In the genomic region with DNA sequence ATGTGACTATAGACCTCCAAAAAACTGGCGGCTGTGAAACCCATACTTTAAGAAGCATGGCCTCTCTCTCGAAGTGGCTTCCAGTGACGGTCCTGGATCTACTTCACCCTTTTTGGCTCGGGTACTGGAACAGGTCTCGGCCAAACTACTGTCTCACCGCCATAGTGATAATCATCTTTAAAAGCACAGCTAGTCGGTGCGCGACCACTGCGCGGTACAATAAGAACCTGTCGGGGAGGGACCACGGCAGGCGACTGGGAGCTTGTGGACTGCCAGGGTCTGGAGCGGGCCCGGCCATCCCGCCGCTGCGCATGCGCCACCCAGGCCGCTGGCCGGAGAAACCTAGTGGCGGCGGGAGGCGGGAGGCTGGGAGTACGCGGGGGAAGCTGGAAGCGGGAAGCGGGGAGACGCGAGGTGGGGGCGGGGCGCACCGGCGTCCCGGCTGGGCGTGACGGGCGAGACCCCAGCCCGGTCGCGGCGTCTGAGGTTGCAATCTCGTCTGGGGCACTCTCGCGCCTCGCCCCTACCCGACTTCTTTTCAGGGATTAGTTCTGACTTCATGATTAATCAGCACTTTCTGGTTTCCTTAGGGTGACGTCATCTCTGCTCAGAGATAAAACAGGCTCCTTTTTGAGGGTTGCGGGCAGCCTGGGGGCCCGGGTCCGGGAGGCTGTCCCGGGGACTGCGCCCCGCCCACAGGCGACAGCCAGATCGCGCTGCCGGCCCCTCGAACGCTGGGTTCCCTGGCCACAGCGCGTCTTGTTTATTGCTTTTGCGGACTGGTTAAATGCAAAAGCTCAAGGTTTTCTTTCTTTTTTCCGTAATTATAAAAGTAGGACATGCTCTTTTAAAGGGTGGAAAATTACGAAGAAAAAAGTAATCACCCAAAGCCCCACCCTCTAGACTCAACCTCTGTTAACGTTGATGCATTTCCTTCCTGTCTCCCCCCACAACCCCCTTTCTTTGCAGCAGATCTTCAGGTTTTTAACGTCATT, we compare ENCODE assay signal across 8 cellular contexts.
DNase-seq lines count a peak whose midpoint lies in the region; ATAC-seq, FAIRE-seq and TF ChIP-seq lines count a peak whose summit lies in the region.

No MANE protein-coding gene starts in this region.

- H3K4ac ChIP-seq in H1 (replicated peaks; ENCODE audit: insufficient read length, low read depth, low read length) (peak overlapping the region; percentile 28), mesendoderm (ENCODE audit: low read depth, low read length) (no peak overlapping the region)

- peaks cover 39% of the 10 kb centered on the region for H3K4me1 Mint-ChIP-seq in activated CD8-positive, alpha-beta memory T cell treated with anti-CD3 and anti-CD28 coated beads, Interleukin-2, amount 10 ng/mL, durations not matched to agents 7 days and 5 days

- TF ChIP-seq EP300 in H1 (IDR thresholded peaks at IDR 0.05; ENCODE audit: borderline replicate concordance in 1 of 2, low read depth in 2 of 2, low read length in 2 of 2), result 0 out of 3 replicates have a peak, but pooled peaks of 1 of the 2 experiments have one; percentile 45

- H3K14ac ChIP-seq in H1 (ENCODE audit: insufficient read length), result no peak overlapping the region

- H3K9ac ChIP-seq in BLaER1 treated with 17β-estradiol and CSF1 and Interleukin-3, amounts not matched to agents 10 nM and 100 nM, result peak overlapping the region; percentile 78 to 92 (median 86)
- H3K9ac ChIP-seq in H1 (replicated peaks in 1 of 4; ENCODE audit: extremely low read depth in 1 of 4, low read depth in 3 of 4, low read length in 3 of 4), result peak overlapping the region in 3 of 4 experiments; percentile 74 to 82 (median 77); a peak in 6 of 7 replicates
- H3K9ac ChIP-seq in mesendoderm (ENCODE audit: low read length), result peak overlapping the region; percentile 68

- peak overlapping the region; percentile 93 for H3K27ac Mint-ChIP-seq in activated CD8-positive, alpha-beta memory T cell treated with anti-CD3 and anti-CD28 coated beads, Interleukin-2, amount 10 ng/mL, durations not matched to agents 7 days and 5 days

- CTCF ChIA-PET in activated CD8-positive, alpha-beta memory T cell treated with anti-CD3 and anti-CD28 coated beads, Interleukin-2, amount 10 ng/mL, durations not matched to agents 7 days and 5 days (lab: Charles Lee), result interaction anchor here (0.6 to 3.2 kb wide), 6 partner anchors 22 to 448 kb away, joined by 3 to 14 read pairs (median 3); no protein-coding TSS in a partner anchor
- CTCF ChIA-PET in H1 (lab: Charles Lee; ENCODE audit: partially characterized antibody), result interaction anchor here (0.6 to 4.9 kb wide), 10 partner anchors 9 to 447 kb away, joined by 3 to 27 read pairs (median 4); no protein-coding TSS in a partner anchor

- peaks cover 36 to 66% (median 51%) of the 10 kb centered on the region in 10 experiments for H3K4me1 ChIP-seq in BLaER1 treated with 17β-estradiol and CSF1 and Interleukin-3, amounts not matched to agents 10 nM and 100 nM
- H3K4me1 ChIP-seq in H1 (replicated peaks in 1 of 4; ENCODE audit: control insufficient read depth in 3 of 4, insufficient read depth in 4 of 4, low read length in 3 of 4) (peaks cover 2 to 10% (median 4%) of the 10 kb centered on the region in 4 experiments), mesendoderm (ENCODE audit: control insufficient read depth, low read depth, low read length) (no peaks in the 10 kb centered on the region)

- H4K20me1 ChIP-seq in BLaER1 treated with 17β-estradiol and CSF1 and Interleukin-3, amounts not matched to agents 10 nM and 100 nM, result no peaks in the 10 kb centered on the region
- no peaks in the 10 kb centered on the region for H4K20me1 ChIP-seq in H1 (replicated peaks in 1 of 2; ENCODE audit: control insufficient read depth in 1 of 2, insufficient read depth in 2 of 2, low read length in 2 of 2)

- H3K79me2 ChIP-seq in H1 (ENCODE audit: control insufficient read depth in 1 of 2, insufficient read depth in 2 of 2, low read length in 2 of 2), result no peaks in the 10 kb centered on the region
- no peaks in the 10 kb centered on the region for H3K79me2 ChIP-seq in mesendoderm (ENCODE audit: control insufficient read depth, insufficient read depth, low read length)

- H4K8ac ChIP-seq in H1 (ENCODE audit: extremely low read depth, insufficient read depth, low read length) (peak overlapping the region; percentile 98), mesendoderm (ENCODE audit: low read depth, low read length) (no peak overlapping the region)

- no peak overlapping the region for H2AK5ac ChIP-seq in H1 (ENCODE audit: low read depth, low read length)
- H2AK5ac ChIP-seq in mesendoderm (ENCODE audit: low read length), result no peak overlapping the region

- DNase-seq in NOMO-1 (lab: John Stamatoyannopoulos, UW; ENCODE audit: unreplicated experiment in 2 of 2) (peak; percentile 74 to 85), H1 (ENCODE audit: low read depth in 1 of 2, low spot score in 2 of 2) (peak; percentile 81 to 93), mesendoderm (peak; percentile 98)
- peak; percentile 93 for DNase-seq in activated CD8-positive, alpha-beta memory T cell treated with anti-CD3 and anti-CD28 coated beads, Interleukin-2, amount 10 ng/mL, durations not matched to agents 7 days and 5 days
- peak; percentile 72 for DNase-seq in stimulated activated CD8-positive, alpha-beta memory T cell treated with anti-CD3 and anti-CD28 coated beads, Interleukin-12 subunit alpha, Interleukin-12 subunit beta, amount 100 ng/mL, for 4 hours (ENCODE audit: low read depth)

- H3K23ac ChIP-seq in H1 (ENCODE audit: insufficient read length) (no peak overlapping the region), mesendoderm (ENCODE audit: low read length) (no peak overlapping the region)

- POLR2A ChIA-PET in H1 (lab: Charles Lee; ENCODE audit: partially characterized antibody), result interaction anchor here (0.7 to 1.6 kb wide), 5 partner anchors 20 to 286 kb away, joined by 3 to 5 read pairs (median 3); no protein-coding TSS in a partner anchor

- H4K5ac ChIP-seq in H1 (ENCODE audit: insufficient read length, low read depth, low read length) (peak overlapping the region; percentile 96), mesendoderm (ENCODE audit: low read length) (no peak overlapping the region)

- H2BK120ac ChIP-seq in H1 (replicated peaks; ENCODE audit: low read depth, low read length), result peak overlapping the region; percentile 82
- H2BK120ac ChIP-seq in mesendoderm (ENCODE audit: low read depth, low read length), result no peak overlapping the region

- TF ChIP-seq CTCF in H1 (IDR thresholded peaks at IDR 0.05; ENCODE audit: control extremely low read depth in 1 of 3, insufficient read depth in 1 of 3, low read depth in 1 of 3, low read length in 3 of 3), result no peak

- H2BK5ac ChIP-seq in H1 (ENCODE audit: low read depth, low read length) (peak overlapping the region; percentile 95), mesendoderm (ENCODE audit: low read length) (no peak overlapping the region)

- peak overlapping the region; percentile 79 for H3K18ac ChIP-seq in H1 (ENCODE audit: extremely low read depth, low read length)
- peak overlapping the region; percentile 92 for H3K18ac ChIP-seq in mesendoderm (ENCODE audit: low read length)

- peak; percentile 73 to 77 for TF ChIP-seq POLR2A in H1 (IDR thresholded peaks at IDR 0.05; ENCODE audit: control extremely low read depth in 1 of 2, low read depth in 2 of 2, low read length in 2 of 2)

- no peak for FAIRE-seq in H1 (lab: Jason Lieb, UNC)

- H3K4me3 ChIP-seq in BLaER1 treated with 17β-estradiol and CSF1 and Interleukin-3, amounts not matched to agents 10 nM and 100 nM, result peak overlapping the region; percentile 59 to 74 (median 64)
- H3K4me3 ChIP-seq in H1 (ENCODE audit: extremely low read depth in 1 of 4, insufficient read depth in 2 of 4, low read depth in 3 of 4, low read length in 4 of 4), result peak overlapping the region; percentile 57 to 67 (median 63)
- no peak overlapping the region for H3K4me3 ChIP-seq in mesendoderm (ENCODE audit: low read length)

- 0 out of 4 replicates have a peak, but pooled peaks of 1 of the 2 experiments have one; percentile 7 for TF ChIP-seq RAD21 in H1 (IDR thresholded peaks at IDR 0.05 in 1 of 2, conservative IDR thresholded peaks at IDR 0.05 in 1 of 2; ENCODE audit: low read depth in 2 of 2, low read length in 2 of 2)

- no peaks in the 10 kb centered on the region for H3K27me3 Mint-ChIP-seq in activated CD8-positive, alpha-beta memory T cell treated with anti-CD3 and anti-CD28 coated beads, Interleukin-2, amount 10 ng/mL, durations not matched to agents 7 days and 5 days

- H3K56ac ChIP-seq in H1 (replicated peaks; ENCODE audit: insufficient read length, low read depth, low read length) (peak overlapping the region; percentile 78), mesendoderm (ENCODE audit: low read length) (peak overlapping the region; percentile 85)

- WGBS in H1 (ENCODE audit: extremely low coverage in 1 of 2, insufficient coverage in 1 of 2, insufficient read length in 1 of 2, insufficient replicate concordance in 2 of 2, low coverage in 1 of 2, low lambda C conversion rate in 2 of 2, missing lambda C conversion rate in 1 of 2), 2 experiments, result 3% methylated on average over 55 of the region's 68 CpGs; no CpG with 5 or more reads in 1 of the 2 experiments
- no CpG with 5 or more reads among the region's 68 CpGs for WGBS in mesendoderm (ENCODE audit: extremely low coverage, insufficient coverage, low lambda C conversion rate)

- H2BK15ac ChIP-seq in H1 (ENCODE audit: low read length), result no peak overlapping the region
- H2BK15ac ChIP-seq in mesendoderm (replicated peaks; ENCODE audit: low read depth), result no peak overlapping the region

- ATAC-seq in GM19351 (IDR thresholded peaks at IDR 0.05; ENCODE audit: unreplicated experiment) (peak; percentile 80), HG03520 (IDR thresholded peaks at IDR 0.05; ENCODE audit: unreplicated experiment) (peak; percentile 85)
- ATAC-seq in activated CD8-positive, alpha-beta memory T cell treated with anti-CD3 and anti-CD28 coated beads, Interleukin-2, amount 10 ng/mL, durations not matched to agents 7 days and 5 days, result peak; percentile 92

- peak overlapping the region; percentile 81 for H4K91ac ChIP-seq in H1 (replicated peaks; ENCODE audit: insufficient read length, low read length)

- H3K9me3 Mint-ChIP-seq in activated CD8-positive, alpha-beta memory T cell treated with anti-CD3 and anti-CD28 coated beads, Interleukin-2, amount 10 ng/mL, durations not matched to agents 7 days and 5 days (ENCODE audit: low read depth), result no peaks in the 10 kb centered on the region

- no peaks in the 10 kb centered on the region for H3K36me3 ChIP-seq in BLaER1 treated with 17β-estradiol and CSF1 and Interleukin-3, amounts not matched to agents 10 nM and 100 nM
- H3K36me3 ChIP-seq in H1 (ENCODE audit: control insufficient read depth in 2 of 4, insufficient read depth in 4 of 4, low read length in 3 of 4), result no peaks in the 10 kb centered on the region
- no peaks in the 10 kb centered on the region for H3K36me3 ChIP-seq in mesendoderm (ENCODE audit: control insufficient read depth, insufficient read depth, low read length)

- H2AFZ ChIP-seq in H1 (ENCODE audit: low read length), result peak overlapping the region; percentile 91

- peaks cover 0 to 22% (median 6%) of the 10 kb centered on the region in 11 experiments; a peak in 8 of 22 replicates for H3K9me3 ChIP-seq in BLaER1 treated with 17β-estradiol and CSF1 and Interleukin-3, amounts not matched to agents 10 nM and 100 nM (replicated peaks in 1 of 11)
- no peaks in the 10 kb centered on the region for H3K9me3 ChIP-seq in H1 (ENCODE audit: insufficient read depth in 2 of 2, low read depth in 1 of 2, low read length in 1 of 2)

- H2BK12ac ChIP-seq in H1 (ENCODE audit: low read depth, low read length), result peak overlapping the region; percentile 82

- H3K79me1 ChIP-seq in H1 (ENCODE audit: low read depth, low read length) (no peaks in the 10 kb centered on the region), mesendoderm (ENCODE audit: low read length) (no peaks in the 10 kb centered on the region)

- peak overlapping the region; percentile 68 to 95 (median 83) for H3K4me2 ChIP-seq in BLaER1 treated with 17β-estradiol and CSF1 and Interleukin-3, amounts not matched to agents 10 nM and 100 nM
- H3K4me2 ChIP-seq in H1 (ENCODE audit: insufficient read depth in 1 of 2, low read depth in 2 of 2, low read length in 2 of 2) (peak overlapping the region; percentile 72 to 79), mesendoderm (ENCODE audit: low read length) (peak overlapping the region; percentile 60)

- H2BK20ac ChIP-seq in H1 (ENCODE audit: low read length), result no peak overlapping the region

- H3K27ac ChIP-seq in BLaER1 treated with 17β-estradiol and CSF1 and Interleukin-3, amounts not matched to agents 10 nM and 100 nM, result peak overlapping the region; percentile 76 to 94 (median 91)
- peak overlapping the region; percentile 90 for H3K27ac ChIP-seq in H1 (ENCODE audit: low read depth, low read length)
- peak overlapping the region; percentile 87 for H3K27ac ChIP-seq in mesendoderm (ENCODE audit: low read depth, low read length)

- peaks cover 4% of the 10 kb centered on the region for H3K36me3 Mint-ChIP-seq in activated CD8-positive, alpha-beta memory T cell treated with anti-CD3 and anti-CD28 coated beads, Interleukin-2, amount 10 ng/mL, durations not matched to agents 7 days and 5 days

- peak overlapping the region; percentile 71 for H3K4me3 Mint-ChIP-seq in activated CD8-positive, alpha-beta memory T cell treated with anti-CD3 and anti-CD28 coated beads, Interleukin-2, amount 10 ng/mL, durations not matched to agents 7 days and 5 days

- peaks cover 0 to 7% (median 0%) of the 10 kb centered on the region in 11 experiments; a peak in 1 of 22 replicates for H3K27me3 ChIP-seq in BLaER1 treated with 17β-estradiol and CSF1 and Interleukin-3, amounts not matched to agents 10 nM and 100 nM
- H3K27me3 ChIP-seq in H1 (replicated peaks in 1 of 4; ENCODE audit: control insufficient read depth in 3 of 4, extremely low read depth in 1 of 4, insufficient read depth in 3 of 4, low read length in 3 of 4) (peaks cover 0 to 3% (median 0%) of the 10 kb centered on the region in 4 experiments; a peak in 2 of 7 replicates), mesendoderm (ENCODE audit: insufficient read depth, low read length, poor library complexity) (no peaks in the 10 kb centered on the region)

- H3K23me2 ChIP-seq in H1 (ENCODE audit: low read depth, low read length), result no peaks in the 10 kb centered on the region
